Comparison of ENCODE assay signal across 8 cellular contexts in the genomic region with DNA sequence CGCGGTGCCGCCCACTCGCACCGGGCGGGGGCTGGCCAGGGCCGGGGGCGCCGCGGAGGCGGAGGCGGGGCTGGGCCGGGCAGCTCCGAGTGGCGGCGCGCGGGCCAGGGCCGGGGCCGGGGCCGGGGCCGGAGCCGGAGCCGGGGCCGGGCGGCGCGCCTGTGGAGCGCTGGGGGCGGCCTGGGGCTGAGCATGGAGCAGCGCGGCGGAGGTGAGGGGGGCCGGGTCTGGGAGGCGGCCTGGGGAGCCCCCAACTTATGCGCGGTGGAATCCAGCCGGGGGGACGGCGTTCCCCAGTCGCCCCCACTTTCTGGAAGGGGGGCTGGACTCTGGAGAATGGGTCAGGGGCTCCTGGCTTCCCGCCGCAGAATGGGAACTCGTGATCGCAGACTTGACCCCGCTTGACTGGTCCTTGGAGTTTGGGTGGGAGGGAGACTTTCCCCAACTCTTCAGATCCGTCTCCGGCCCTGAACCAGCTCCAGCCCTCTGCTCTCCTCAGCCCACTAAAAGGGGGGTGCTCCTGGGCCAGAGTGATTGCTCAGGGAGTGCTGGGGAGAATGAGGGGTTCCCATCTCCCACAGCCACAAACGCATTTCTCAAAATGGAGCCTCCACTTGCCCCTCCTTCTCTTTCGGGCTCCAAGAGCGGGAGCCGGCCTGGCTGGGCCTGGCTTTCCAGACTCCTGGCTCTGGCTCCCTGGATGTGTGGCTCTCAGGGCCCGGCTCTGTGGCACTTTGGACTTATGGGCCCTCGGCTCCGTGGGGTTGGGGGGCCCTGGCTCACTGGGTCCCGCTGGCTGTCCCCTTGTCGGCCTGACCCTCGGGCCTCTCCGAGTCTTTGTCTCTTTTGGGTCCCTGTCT. TPM values are rescaled to one million over a fixed set of nuclear protein-coding genes. Genes with fewer than 3 reads are reported as not detected.
DNase-seq lines count a peak whose midpoint lies in the region; ATAC-seq lines count a peak whose summit lies in the region.

A gene with protein sequence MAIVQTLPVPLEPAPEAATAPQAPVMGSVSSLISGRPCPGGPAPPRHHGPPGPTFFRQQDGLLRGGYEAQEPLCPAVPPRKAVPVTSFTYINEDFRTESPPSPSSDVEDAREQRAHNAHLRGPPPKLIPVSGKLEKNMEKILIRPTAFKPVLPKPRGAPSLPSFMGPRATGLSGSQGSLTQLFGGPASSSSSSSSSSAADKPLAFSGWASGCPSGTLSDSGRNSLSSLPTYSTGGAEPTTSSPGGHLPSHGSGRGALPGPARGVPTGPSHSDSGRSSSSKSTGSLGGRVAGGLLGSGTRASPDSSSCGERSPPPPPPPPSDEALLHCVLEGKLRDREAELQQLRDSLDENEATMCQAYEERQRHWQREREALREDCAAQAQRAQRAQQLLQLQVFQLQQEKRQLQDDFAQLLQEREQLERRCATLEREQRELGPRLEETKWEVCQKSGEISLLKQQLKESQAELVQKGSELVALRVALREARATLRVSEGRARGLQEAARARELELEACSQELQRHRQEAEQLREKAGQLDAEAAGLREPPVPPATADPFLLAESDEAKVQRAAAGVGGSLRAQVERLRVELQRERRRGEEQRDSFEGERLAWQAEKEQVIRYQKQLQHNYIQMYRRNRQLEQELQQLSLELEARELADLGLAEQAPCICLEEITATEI (plus strand): TSS at position 67 of the 860 bp plus-strand sequence. CDS start 2,731 bp downstream, outside the sequence.

- H3K27ac ChIP-seq in ACC112 (ENCODE audit: low read depth, low read length), result peak within 1 kb of the TSS; percentile 83

- peaks cover 3% of the 10 kb centered on the region for H3K27me3 Mint-ChIP-seq in activated CD4-positive, alpha-beta memory T cell treated with anti-CD3 and anti-CD28 coated beads, Interleukin-2, amount 10 ng/mL, durations not matched to agents 7 days and 5 days

- no peaks in the 10 kb centered on the region for H3K36me3 Mint-ChIP-seq in activated CD4-positive, alpha-beta memory T cell treated with anti-CD3 and anti-CD28 coated beads, Interleukin-2, amount 10 ng/mL, durations not matched to agents 7 days and 5 days (ENCODE audit: low read depth)

- H3K27me3 ChIP-seq in ACC112 (ENCODE audit: insufficient read depth, low read length) (no peaks in the 10 kb centered on the region), H7 (ENCODE audit: control insufficient read depth, insufficient read depth, low read length) (no peaks in the 10 kb centered on the region)

- peaks cover 42% of the 10 kb centered on the region for H3K79me2 ChIP-seq in ACC112 (ENCODE audit: control insufficient read depth, insufficient read depth, low read length, unreplicated experiment)

- POLR2A ChIA-PET in activated CD4-positive, alpha-beta memory T cell treated with anti-CD3 and anti-CD28 coated beads, Interleukin-2, amount 10 ng/mL, durations not matched to agents 7 days and 5 days (lab: Charles Lee), result interaction anchor here (0.9 to 1.9 kb wide), 3 partner anchors 12 to 38 kb away, joined by 3 to 4 read pairs (median 4); no protein-coding TSS in a partner anchor

- H2AFZ ChIP-seq in ACC112 (ENCODE audit: low read length, unreplicated experiment), result peak within 1 kb of the TSS; percentile 42

- peak within 1 kb of the TSS; percentile 66 for H3K27ac Mint-ChIP-seq in activated CD4-positive, alpha-beta memory T cell treated with anti-CD3 and anti-CD28 coated beads, Interleukin-2, amount 10 ng/mL, durations not matched to agents 7 days and 5 days

- peaks cover 28% of the 10 kb centered on the region for H3K4me1 Mint-ChIP-seq in activated CD4-positive, alpha-beta memory T cell treated with anti-CD3 and anti-CD28 coated beads, Interleukin-2, amount 10 ng/mL, durations not matched to agents 7 days and 5 days

- no peaks in the 10 kb centered on the region for H3K9me3 Mint-ChIP-seq in activated CD4-positive, alpha-beta memory T cell treated with anti-CD3 and anti-CD28 coated beads, Interleukin-2, amount 10 ng/mL, durations not matched to agents 7 days and 5 days

- H3K4me3 Mint-ChIP-seq in activated CD4-positive, alpha-beta memory T cell treated with anti-CD3 and anti-CD28 coated beads, Interleukin-2, amount 10 ng/mL, durations not matched to agents 7 days and 5 days, result peak within 1 kb of the TSS; percentile 77

- peaks cover 26% of the 10 kb centered on the region for H3K4me1 ChIP-seq in ACC112 (ENCODE audit: control insufficient read depth, insufficient read depth, low read length, unreplicated experiment)

- H3K36me3 ChIP-seq in ACC112 (ENCODE audit: insufficient read depth, low read length), result peaks cover 5% of the 10 kb centered on the region
- peaks cover 10% of the 10 kb centered on the region for H3K36me3 ChIP-seq in H7 (replicated peaks; ENCODE audit: control insufficient read depth, insufficient read depth, low read length)

- DNase-seq in H7 (peak; percentile 88), glomerular endothelial cell (ENCODE audit: extremely low read depth, low read depth, low spot score) (no peak), nucleus accumbens (lab: John Stamatoyannopoulos, UW) (peak in 37 of 56 donors; percentile 17 to 82 (median 56)), NCI-H2081 treated with DMSO at 0.1 percent for 48 hours (lab: John Stamatoyannopoulos, UW) (no peak)
- DNase-seq in activated CD4-positive, alpha-beta memory T cell treated with anti-CD3 and anti-CD28 coated beads, Interleukin-2, amount 10 ng/mL, durations not matched to agents 7 days and 5 days, result no peak

- peak within 1 kb of the TSS; percentile 88 for H3K4me3 ChIP-seq in ACC112 (ENCODE audit: low read depth, low read length)
- H3K4me3 ChIP-seq in H7 (ENCODE audit: insufficient read depth, low read depth, low read length), result peak within 1 kb of the TSS; percentile 95

- CTCF ChIA-PET in activated CD4-positive, alpha-beta memory T cell treated with anti-CD3 and anti-CD28 coated beads, Interleukin-2, amount 10 ng/mL, durations not matched to agents 7 days and 5 days (lab: Charles Lee), result interaction anchor here (0.8 to 17.1 kb wide), 4 partner anchors 17 to 88 kb away, joined by 3 to 186 read pairs (median 3); no protein-coding TSS in a partner anchor

- no peak for ATAC-seq in HG03571 (IDR thresholded peaks at IDR 0.05; ENCODE audit: unreplicated experiment)
- ATAC-seq in GM18517 (IDR thresholded peaks at IDR 0.05; ENCODE audit: unreplicated experiment), result no peak

RNA-seq across cellular contexts. Expression of the gene that starts here (rescaled TPM):
- 107 and 108 TPM in 2 replicates for total RNA-seq in H7 (2014; rRNA removed; shearing (Covaris generic))
- 10 to 100 TPM; 17.3 to 18.5 TPM for total RNA-seq in activated CD4-positive, alpha-beta memory T cell treated with anti-CD3 and anti-CD28 coated beads, Interleukin-2, amount 10 ng/mL, durations not matched to agents 7 days and 5 days
- 109 and 114 TPM in 2 replicates for total RNA-seq in glomerular endothelial cell

Comparison
In these comparisons a context has a peak if more than half of its experiments do, and no peak if none do; other contexts are left out.
1. DNase-seq: peak in H7 (single experiment) and nucleus accumbens (37 of 56); none in activated CD4-positive, alpha-beta memory T cell treated with anti-CD3 and anti-CD28 coated beads, Interleukin-2, amount 10 ng/mL, durations not matched to agents 7 days and 5 days (single experiment), glomerular endothelial cell (single experiment) and NCI-H2081 treated with DMSO at 0.1 percent for 48 hours (single experiment).